11 cellular contexts compared by ENCODE assay signal in genomic region chr17:76957600-76958464, GRCh38.
A peak's percentile ranks its signal among the peaks of the same experiment; 100 is the strongest.
DNase-seq lines count a peak whose midpoint lies in the region; ATAC-seq, FAIRE-seq and TF ChIP-seq lines count a peak whose summit lies in the region.
"Had no signal": no experiment of that assay in that cellular context is flagged by ENCODE, and none has a peak within 500 bp of the region (broad histone marks: within the 10 kb centered on the region; RNA-seq: fewer than 3 reads in every experiment).

No MANE protein-coding gene starts in this region.

- H3K4me2 ChIP-seq in OCI-LY3 (ENCODE audit: low read length) = peak overlapping the region; percentile 63

- no peak for FAIRE-seq in RCC 7860 (lab: Jason Lieb, UNC)

- H3K36me3 ChIP-seq in HEK293 (ENCODE audit: control insufficient read depth in 2 of 2, insufficient read depth in 1 of 2, low read length in 2 of 2) (no peaks in the 10 kb centered on the region), OCI-LY3 (replicated peaks; ENCODE audit: low read depth, low read length) (no peaks in the 10 kb centered on the region), gastrocnemius medialis (no peaks in the 10 kb centered on the region), ascending aorta (no peaks in the 10 kb centered on the region)

- ATAC-seq in gastrocnemius medialis (peak; percentile 39 to 45), GM18511 (IDR thresholded peaks at IDR 0.05; ENCODE audit: unreplicated experiment) (no peak)
- ATAC-seq: stimulated activated naive CD8-positive, alpha-beta T cell treated with anti-CD3 and anti-CD28 coated beads, Interleukin-15, Interleukin-2, amounts not matched to agents 100 U/mL and 50 U/mL, for 24 hours had no signal

- no peaks in the 10 kb centered on the region for H4K20me1 ChIP-seq in OCI-LY3 (ENCODE audit: insufficient read depth, low read length)

- peaks cover 10% of the 10 kb centered on the region for H3K27me3 ChIP-seq in OCI-LY3 (ENCODE audit: low read depth, low read length)
- H3K27me3 ChIP-seq in dorsolateral prefrontal cortex = peaks cover 0 to 17% (median 0%) of the 10 kb centered on the region in 45 donors
- H3K27me3 ChIP-seq in gastrocnemius medialis = no peaks in the 10 kb centered on the region
- H3K27me3 ChIP-seq in ascending aorta = no peaks in the 10 kb centered on the region

- DNase-seq in dorsolateral prefrontal cortex = peak in 3 of 10 donors; percentile 45 to 56 (median 46)
- DNase-seq in gastrocnemius medialis = no peak
- DNase-seq in ascending aorta (ENCODE audit: low spot score in 2 of 2) = no peak
- no peak for DNase-seq in RCC 7860 (ENCODE audit: low spot score)
- DNase-seq: NCI-H524; stimulated activated CD4-positive, alpha-beta T cell treated with anti-CD3 and anti-CD28 coated beads, Interleukin-2, amount 100 ng/mL, for 24 hours; stimulated activated naive CD8-positive, alpha-beta T cell treated with anti-CD3 and anti-CD28 coated beads, Interleukin-15, Interleukin-2, amounts not matched to agents 100 U/mL and 50 U/mL, for 24 hours had no signal

- in situ Hi-C loops in gastrocnemius medialis (cut with MboI; ENCODE audit: low sequenced_read_pairs in 4 of 4) = no loop called here

- POLR2A ChIA-PET in HEK293 (lab: Yijun Ruan, JAX) = no interaction called here

- no peak overlapping the region for H2AFZ ChIP-seq in OCI-LY3 (ENCODE audit: low read depth, low read length)

- H3K27ac ChIP-seq in HEK293 (ENCODE audit: extremely low read depth, low read depth, low read length) = no peak overlapping the region
- H3K27ac ChIP-seq in OCI-LY3 (ENCODE audit: low read length) = no peak overlapping the region; the same call in 1 of the 2 replicates
- peak overlapping the region in 57 of 59 donors; percentile 7 to 89 (median 72) for H3K27ac ChIP-seq in dorsolateral prefrontal cortex
- no peak overlapping the region for H3K27ac ChIP-seq in gastrocnemius medialis
- H3K27ac ChIP-seq in ascending aorta = no peak overlapping the region
- H3K27ac ChIP-seq: coronary artery had no signal

- H3K9me3 ChIP-seq in HEK293 (ENCODE audit: control insufficient read depth, insufficient read depth, low read depth, low read length) (no peaks in the 10 kb centered on the region), OCI-LY3 (ENCODE audit: insufficient read depth, low read length) (no peaks in the 10 kb centered on the region), gastrocnemius medialis (no peaks in the 10 kb centered on the region), ascending aorta (no peaks in the 10 kb centered on the region)

- TF ChIP-seq POLR2A in gastrocnemius medialis (IDR thresholded peaks at IDR 0.05) = no peak

- TF ChIP-seq CTCF in HEK293 (tag by site-specific recombination; IDR thresholded peaks at IDR 0.05) (no peak), OCI-LY3 (IDR thresholded peaks at IDR 0.05; ENCODE audit: low read depth, low read length) (no peak), dorsolateral prefrontal cortex (IDR thresholded peaks at IDR 0.05 in 54 of 56, conservative IDR thresholded peaks at IDR 0.05 in 2 of 56; ENCODE audit: low read depth in 1 of 56, partially characterized antibody in 56 of 56) (no peak), gastrocnemius medialis (IDR thresholded peaks at IDR 0.05 in 4 of 5, conservative IDR thresholded peaks at IDR 0.05 in 1 of 5) (no peak), ascending aorta (IDR thresholded peaks at IDR 0.05) (no peak)

- intact Hi-C loops in dorsolateral prefrontal cortex (cut with DNase I) = no loop called here
- intact Hi-C loops in gastrocnemius medialis (cut with DNase I; ENCODE audit: low total_unique reads) = no loop called here
- intact Hi-C loops in ascending aorta (cut with DNase I) = no loop called here

- no peak overlapping the region for H3K4me3 ChIP-seq in HEK293 (ENCODE audit: low read depth, low read length)
- peak overlapping the region; percentile 47 for H3K4me3 ChIP-seq in OCI-LY3 (ENCODE audit: low read length)
- peak overlapping the region in 48 of 59 donors; percentile 0 to 58 (median 34) for H3K4me3 ChIP-seq in dorsolateral prefrontal cortex
- H3K4me3 ChIP-seq in gastrocnemius medialis = peak overlapping the region in 1 of 4 donors; percentile 32
- peak overlapping the region in 1 of 2 donors; percentile 44 for H3K4me3 ChIP-seq in ascending aorta
- H3K4me3 ChIP-seq: coronary artery had no signal

- H3K9ac ChIP-seq in OCI-LY3 (ENCODE audit: low read length) = no peak overlapping the region; the same call in 1 of the 2 replicates

- CTCF ChIA-PET in HEK293 (lab: Yijun Ruan, JAX) = interaction anchor here (0.6 to 1.0 kb wide), 3 partner anchors 51 to 128 kb away, joined by 3 to 5 read pairs (median 3); no protein-coding TSS in a partner anchor

- H3K79me2 ChIP-seq in OCI-LY3 (ENCODE audit: low read length) = no peaks in the 10 kb centered on the region

- H3K4me1 ChIP-seq in HEK293 (ENCODE audit: control insufficient read depth, insufficient read depth, low read length) (no peaks in the 10 kb centered on the region), OCI-LY3 (ENCODE audit: low read length) (peaks cover 24% of the 10 kb centered on the region), gastrocnemius medialis (peaks cover 0 to 3% of the 10 kb centered on the region in 2 donors), ascending aorta (no peaks in the 10 kb centered on the region)

TF ChIP-seq in HEK293, 187 proteins besides CTCF, POLR2A, EP300 and RAD21:
- TF ChIP-seq ZNF19 (tag by site-specific recombination; IDR thresholded peaks at IDR 0.05; ENCODE audit: low read depth) (no peak), ZNF639 (tag by site-specific recombination; IDR thresholded peaks at IDR 0.05) (no peak), ZIC2 (tag by site-specific recombination; IDR thresholded peaks at IDR 0.05) (peak; percentile 63)

Comparison
In these comparisons a context has a peak if more than half of its experiments do, and no peak if none do; other contexts are left out.
1. H3K27ac ChIP-seq: peak in dorsolateral prefrontal cortex (57 of 59); none in HEK293 (single experiment), OCI-LY3 (single experiment), gastrocnemius medialis (0 of 4) and ascending aorta (0 of 2).